Comparison of ENCODE assay signal across 2 cellular contexts in genomic region chr16:65771707-65772106, GRCh38.
TF ChIP-seq lines count a peak whose summit lies in the region.

No MANE protein-coding gene starts in this region.

TF ChIP-seq in GM23338, 12 proteins besides CTCF, POLR2A, EP300 and RAD21:
- TF ChIP-seq REST (IDR thresholded peaks at IDR 0.05; ENCODE audit: unreplicated experiment) = no peak
- TF ChIP-seq JUNB (IDR thresholded peaks at IDR 0.05; ENCODE audit: unreplicated experiment) = no peak
- no peak for TF ChIP-seq ZNF114 (CRISPR knock-in tag; IDR thresholded peaks at IDR 0.05)
- no peak for TF ChIP-seq EZH2 (IDR thresholded peaks at IDR 0.05; ENCODE audit: low read depth, unreplicated experiment)
- no peak for TF ChIP-seq CREB1 (CRISPR knock-in tag; IDR thresholded peaks at IDR 0.05; ENCODE audit: low read depth)
- no peak for TF ChIP-seq ZNF462 (CRISPR knock-in tag; IDR thresholded peaks at IDR 0.05)
- no peak for TF ChIP-seq POLR2AphosphoS5 (IDR thresholded peaks at IDR 0.05; ENCODE audit: low read depth)
- TF ChIP-seq ZNF331 (CRISPR knock-in tag; IDR thresholded peaks at IDR 0.05; ENCODE audit: low read depth) = no peak
- TF ChIP-seq STAT1 (IDR thresholded peaks at IDR 0.05; ENCODE audit: unreplicated experiment) = no peak
- no peak for TF ChIP-seq ETS1 (IDR thresholded peaks at IDR 0.05)
- no peak for TF ChIP-seq NANOG (IDR thresholded peaks at IDR 0.05; ENCODE audit: borderline replicate concordance)
- TF ChIP-seq EZH2phosphoT487 (IDR thresholded peaks at IDR 0.05; ENCODE audit: unreplicated experiment) = no peak

TF ChIP-seq in H1, 55 proteins besides CTCF, POLR2A, EP300 and RAD21:
- TF ChIP-seq ZNF274 (IDR thresholded peaks at IDR 0.05; ENCODE audit: borderline replicate concordance, extremely low read depth, low read length) = no peak
- TF ChIP-seq RFX5 (IDR thresholded peaks at IDR 0.05; ENCODE audit: borderline replicate concordance, low read depth, low read length) = no peak
- TF ChIP-seq RBBP5 (IDR thresholded peaks at IDR 0.05; ENCODE audit: borderline replicate concordance, low read depth, low read length) = no peak
- no peak for TF ChIP-seq SP2 (IDR thresholded peaks at IDR 0.05; ENCODE audit: low read length)
- TF ChIP-seq, protein P1, sequence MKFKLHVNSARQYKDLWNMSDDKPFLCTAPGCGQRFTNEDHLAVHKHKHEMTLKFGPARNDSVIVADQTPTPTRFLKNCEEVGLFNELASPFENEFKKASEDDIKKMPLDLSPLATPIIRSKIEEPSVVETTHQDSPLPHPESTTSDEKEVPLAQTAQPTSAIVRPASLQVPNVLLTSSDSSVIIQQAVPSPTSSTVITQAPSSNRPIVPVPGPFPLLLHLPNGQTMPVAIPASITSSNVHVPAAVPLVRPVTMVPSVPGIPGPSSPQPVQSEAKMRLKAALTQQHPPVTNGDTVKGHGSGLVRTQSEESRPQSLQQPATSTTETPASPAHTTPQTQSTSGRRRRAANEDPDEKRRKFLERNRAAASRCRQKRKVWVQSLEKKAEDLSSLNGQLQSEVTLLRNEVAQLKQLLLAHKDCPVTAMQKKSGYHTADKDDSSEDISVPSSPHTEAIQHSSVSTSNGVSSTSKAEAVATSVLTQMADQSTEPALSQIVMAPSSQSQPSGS (IDR thresholded peaks at IDR 0.05; ENCODE audit: low read length) = no peak
- no peak for TF ChIP-seq CBX5 (IDR thresholded peaks at IDR 0.05; ENCODE audit: low read depth, low read length)
- no peak for TF ChIP-seq KDM4A (IDR thresholded peaks at IDR 0.05; ENCODE audit: low read depth, low read length, severe bottlenecking)
- TF ChIP-seq MAX (IDR thresholded peaks at IDR 0.05) = no peak
- no peak for TF ChIP-seq NRF1 (IDR thresholded peaks at IDR 0.05; ENCODE audit: low read depth, low read length)
- no peak for TF ChIP-seq RXRA (IDR thresholded peaks at IDR 0.05; ENCODE audit: insufficient read depth, low read depth, low read length)
- TF ChIP-seq TEAD4 (IDR thresholded peaks at IDR 0.05; ENCODE audit: low read depth, low read length) = no peak
- TF ChIP-seq TBP (IDR thresholded peaks at IDR 0.05; ENCODE audit: low read depth, low read length) = no peak
- no peak for TF ChIP-seq SRF (IDR thresholded peaks at IDR 0.05; ENCODE audit: low read depth, low read length)
